Comparison of ENCODE assay signal across 18 cellular contexts in genomic region chr16:65224994-65225393, GRCh38.
A peak's percentile ranks its signal among the peaks of the same experiment; 100 is the strongest.
DNase-seq lines count a peak whose midpoint lies in the region; ATAC-seq, FAIRE-seq and TF ChIP-seq lines count a peak whose summit lies in the region.
"Had no signal": no experiment of that assay in that cellular context is flagged by ENCODE, and none has a peak within 500 bp of the region (broad histone marks: within the 10 kb centered on the region; RNA-seq: fewer than 3 reads in every experiment).

No MANE protein-coding gene starts in this region.

- no peak overlapping the region for H2BK15ac ChIP-seq in H9 (ENCODE audit: low read depth, low read length)
- H2BK15ac ChIP-seq in H1 (ENCODE audit: low read length), result no peak overlapping the region

- CTCF ChIA-PET in H1 (lab: Charles Lee; ENCODE audit: partially characterized antibody), result interaction anchor here (1.1 kb wide), 1 partner anchor 11 kb away, joined by 4 read pairs; no protein-coding TSS in a partner anchor

- H3K4me2 ChIP-seq in H9 (ENCODE audit: insufficient read depth, insufficient read length, low read length) (no peak overlapping the region), H1 (ENCODE audit: insufficient read depth in 1 of 2, low read depth in 2 of 2, low read length in 2 of 2) (peak overlapping the region in 1 of 2 experiments; percentile 1; a peak in 1 of 4 replicates), osteoblast (ENCODE audit: insufficient read depth, low read length) (no peak overlapping the region)

- H2BK20ac ChIP-seq in H9 (ENCODE audit: low read depth, low read length, poor library complexity, severe bottlenecking) (no peak overlapping the region), H1 (ENCODE audit: low read length) (no peak overlapping the region)

- H3K4me3 Mint-ChIP-seq in H9, result no peak overlapping the region
- H3K4me3 Mint-ChIP-seq: CD4-positive, CD25-positive, alpha-beta regulatory T cell; CD8-positive, alpha-beta memory T cell had no signal

- H2AK5ac ChIP-seq in H9 (ENCODE audit: insufficient read length, low read length), result no peak overlapping the region
- H2AK5ac ChIP-seq in H1 (ENCODE audit: low read depth, low read length), result no peak overlapping the region

- H3K9ac ChIP-seq in H9 (ENCODE audit: extremely low read depth, insufficient read length, low read length) (no peak overlapping the region), H1 (replicated peaks in 1 of 4; ENCODE audit: extremely low read depth in 1 of 4, low read depth in 3 of 4, low read length in 3 of 4) (no peak overlapping the region)

- DNase-seq in H9 (no peak), H1 (ENCODE audit: low read depth in 1 of 2, low spot score in 2 of 2) (no peak), osteoblast (ENCODE audit: insufficient read length, low spot score, missing footprints) (no peak), NCI-H2196 (lab: John Stamatoyannopoulos, UW; ENCODE audit: unreplicated experiment) (no peak), ascending aorta (ENCODE audit: low spot score in 2 of 2) (no peak)
- DNase-seq: BE2C; C1 segment of cervical spinal cord; CD4-positive, CD25-positive, alpha-beta regulatory T cell; CD8-positive, alpha-beta memory T cell; COR-L47; DMS 273 treated with DMSO at 0.1 percent for 48 hours; DMS53; DND-41; EL; GOT3 had no signal

- peaks cover 2% of the 10 kb centered on the region for H4K20me1 ChIP-seq in H9 (ENCODE audit: control insufficient read depth, insufficient read depth, insufficient read length)
- H4K20me1 ChIP-seq in H1 (replicated peaks in 1 of 2; ENCODE audit: control insufficient read depth in 1 of 2, insufficient read depth in 2 of 2, low read length in 2 of 2), result peaks cover 6% of the 10 kb centered on the region in 2 experiments
- H4K20me1 ChIP-seq in osteoblast (ENCODE audit: insufficient read depth, low read length), result no peaks in the 10 kb centered on the region

- peak overlapping the region; percentile 74 for H4K5ac ChIP-seq in H9 (ENCODE audit: insufficient read length, low read depth, low read length)
- H4K5ac ChIP-seq in H1 (ENCODE audit: insufficient read length, low read depth, low read length), result no peak overlapping the region

- no peak overlapping the region for H3K18ac ChIP-seq in H9 (ENCODE audit: insufficient read length, low read depth, low read length)
- no peak overlapping the region for H3K18ac ChIP-seq in H1 (ENCODE audit: extremely low read depth, low read length)

- no peak overlapping the region for H3K27ac Mint-ChIP-seq in H9
- H3K27ac Mint-ChIP-seq: CD4-positive, CD25-positive, alpha-beta regulatory T cell; CD8-positive, alpha-beta memory T cell had no signal

- H3K4me1 Mint-ChIP-seq in H9, result peaks cover 39 to 65% of the 10 kb centered on the region in 2 experiments
- H3K4me1 Mint-ChIP-seq: CD4-positive, CD25-positive, alpha-beta regulatory T cell; CD8-positive, alpha-beta memory T cell had no signal

- H3K36me3 ChIP-seq in H1 (ENCODE audit: control insufficient read depth in 2 of 4, insufficient read depth in 4 of 4, low read length in 3 of 4) (peaks cover 6 to 24% (median 18%) of the 10 kb centered on the region in 4 experiments), osteoblast (ENCODE audit: insufficient read depth, low read length) (no peaks in the 10 kb centered on the region), ascending aorta (no peaks in the 10 kb centered on the region)
- H3K36me3 ChIP-seq: BE2C, HAP-1 had no signal

- H3T11ph ChIP-seq in H9 (ENCODE audit: low read length), result no peak overlapping the region

- peaks cover 10% of the 10 kb centered on the region for H3K27me3 Mint-ChIP-seq in H9 (ENCODE audit: low read depth)
- H3K27me3 Mint-ChIP-seq: CD4-positive, CD25-positive, alpha-beta regulatory T cell; CD8-positive, alpha-beta memory T cell had no signal

- POLR2A ChIA-PET in H1 (lab: Charles Lee; ENCODE audit: partially characterized antibody), result interaction anchor here (0.6 to 5.4 kb wide), 15 partner anchors 10 to 1662 kb away, joined by 3 to 40 read pairs (median 4); partner anchors contain the start of gene CDH11

- H3K27me3 ChIP-seq in H9 (ENCODE audit: insufficient read depth, low read length) (0 out of 2 replicates have a peak, but pooled peaks cover 2% of the 10 kb centered on the region), H1 (replicated peaks in 1 of 4; ENCODE audit: control insufficient read depth in 3 of 4, extremely low read depth in 1 of 4, insufficient read depth in 3 of 4, low read length in 3 of 4) (no peaks in the 10 kb centered on the region; a peak in 1 of 7 replicates), osteoblast (ENCODE audit: insufficient read depth, low read length) (no peaks in the 10 kb centered on the region), ascending aorta (no peaks in the 10 kb centered on the region)
- H3K27me3 ChIP-seq: BE2C had no signal

- TF ChIP-seq EP300 in H1 (IDR thresholded peaks at IDR 0.05; ENCODE audit: borderline replicate concordance in 1 of 2, low read depth in 2 of 2, low read length in 2 of 2), result no peak

- no peak for TF ChIP-seq CTCF in H9 (conservative IDR thresholded peaks at IDR 0.05)
- TF ChIP-seq CTCF in H1 (IDR thresholded peaks at IDR 0.05; ENCODE audit: control extremely low read depth in 1 of 3, insufficient read depth in 1 of 3, low read depth in 1 of 3, low read length in 3 of 3), result no peak
- no peak for TF ChIP-seq CTCF in osteoblast (IDR thresholded peaks at IDR 0.05; ENCODE audit: extremely low read depth, low read depth, low read length)
- no peak for TF ChIP-seq CTCF in ascending aorta (IDR thresholded peaks at IDR 0.05)

- H2BK5ac ChIP-seq in H9 (ENCODE audit: insufficient read length, low read length) (no peak overlapping the region), H1 (ENCODE audit: low read depth, low read length) (no peak overlapping the region)

- no peaks in the 10 kb centered on the region for H3K79me1 ChIP-seq in H9 (ENCODE audit: insufficient read depth, low read depth, low read length, poor library complexity, severe bottlenecking)
- H3K79me1 ChIP-seq in H1 (ENCODE audit: low read depth, low read length), result no peaks in the 10 kb centered on the region

- H3K56ac ChIP-seq in H9 (ENCODE audit: insufficient read length, low read depth, low read length) (no peak overlapping the region), H1 (replicated peaks; ENCODE audit: insufficient read length, low read depth, low read length) (no peak overlapping the region)

- H3K4me3 ChIP-seq in H1 (ENCODE audit: extremely low read depth in 1 of 4, insufficient read depth in 2 of 4, low read depth in 3 of 4, low read length in 4 of 4), result no peak overlapping the region
- no peak overlapping the region for H3K4me3 ChIP-seq in osteoblast (ENCODE audit: insufficient read depth, low read length)
- no peak overlapping the region for H3K4me3 ChIP-seq in ascending aorta
- H3K4me3 ChIP-seq: GM12878, HAP-1 had no signal

- H2BK120ac ChIP-seq in H9 (ENCODE audit: low read depth, low read length, poor library complexity, severe bottlenecking) (no peak overlapping the region), H1 (replicated peaks; ENCODE audit: low read depth, low read length) (no peak overlapping the region)

- TF ChIP-seq POLR2A in H1 (IDR thresholded peaks at IDR 0.05; ENCODE audit: control extremely low read depth in 1 of 2, low read depth in 2 of 2, low read length in 2 of 2), result no peak

- H3K9me3 ChIP-seq in H9 (ENCODE audit: control insufficient read depth, low read depth, low read length), result no peaks in the 10 kb centered on the region
- no peaks in the 10 kb centered on the region for H3K9me3 ChIP-seq in H1 (ENCODE audit: insufficient read depth in 2 of 2, low read depth in 1 of 2, low read length in 1 of 2)
- no peaks in the 10 kb centered on the region for H3K9me3 ChIP-seq in osteoblast (ENCODE audit: low read depth, low read length)
- no peaks in the 10 kb centered on the region for H3K9me3 ChIP-seq in ascending aorta
- H3K9me3 ChIP-seq: BE2C, HAP-1 had no signal

- H3K9me3 Mint-ChIP-seq in H9, result no peaks in the 10 kb centered on the region

- H3K79me2 ChIP-seq in H9 (ENCODE audit: insufficient read depth, low read length) (no peaks in the 10 kb centered on the region), H1 (ENCODE audit: control insufficient read depth in 1 of 2, insufficient read depth in 2 of 2, low read length in 2 of 2) (peaks cover 0 to 3% of the 10 kb centered on the region in 2 experiments; a peak in 1 of 4 replicates), osteoblast (ENCODE audit: insufficient read depth, low read length) (no peaks in the 10 kb centered on the region)

- no peak for TF ChIP-seq RAD21 in H1 (IDR thresholded peaks at IDR 0.05 in 1 of 2, conservative IDR thresholded peaks at IDR 0.05 in 1 of 2; ENCODE audit: low read depth in 2 of 2, low read length in 2 of 2)

- H3K4ac ChIP-seq in H9 (ENCODE audit: low read depth, low read length) (no peak overlapping the region), H1 (replicated peaks; ENCODE audit: insufficient read length, low read depth, low read length) (no peak overlapping the region)

- H3K27ac ChIP-seq in H9 (ENCODE audit: insufficient read length, low read depth, low read length), result peak overlapping the region; percentile 82
- no peak overlapping the region for H3K27ac ChIP-seq in H1 (ENCODE audit: low read depth, low read length)
- no peak overlapping the region for H3K27ac ChIP-seq in osteoblast (ENCODE audit: low read depth, low read length)
- no peak overlapping the region for H3K27ac ChIP-seq in ascending aorta

- H3K23me2 ChIP-seq in H9 (ENCODE audit: insufficient read length, low read depth, low read length, poor library complexity, severe bottlenecking), result peaks cover 3% of the 10 kb centered on the region
- no peaks in the 10 kb centered on the region for H3K23me2 ChIP-seq in H1 (ENCODE audit: low read depth, low read length)

- peaks cover 0 to 26% (median 18%) of the 10 kb centered on the region in 3 experiments; a peak in 4 of 7 replicates for H3K36me3 Mint-ChIP-seq in H9 (ENCODE audit: insufficient read depth in 1 of 3, low read depth in 3 of 3)
- H3K36me3 Mint-ChIP-seq: CD4-positive, CD25-positive, alpha-beta regulatory T cell; CD8-positive, alpha-beta memory T cell had no signal

- intact Hi-C loops in ascending aorta (cut with DNase I), result no loop called here

- WGBS in H9 (ENCODE audit: extremely low coverage, insufficient read length, low lambda C conversion rate), result no CpG with 5 or more reads among the region's 1 CpG
- 79% methylated on average over 1 of the region's 1 CpG; no CpG with 5 or more reads in 1 of the 2 experiments for WGBS in H1 (ENCODE audit: extremely low coverage in 1 of 2, insufficient coverage in 1 of 2, insufficient read length in 1 of 2, insufficient replicate concordance in 2 of 2, low coverage in 1 of 2, low lambda C conversion rate in 2 of 2, missing lambda C conversion rate in 1 of 2), 2 experiments

- H2BK12ac ChIP-seq in H9 (ENCODE audit: insufficient read length, low read depth, low read length) (no peak overlapping the region), H1 (ENCODE audit: low read depth, low read length) (no peak overlapping the region)

- no peak for FAIRE-seq in H1 (lab: Jason Lieb, UNC)
- FAIRE-seq: GM12878 had no signal

- H3K4me1 ChIP-seq in H9 (ENCODE audit: insufficient read depth, low read length) (peaks cover 4% of the 10 kb centered on the region; the same call in 1 of the 2 replicates), H1 (replicated peaks in 1 of 4; ENCODE audit: control insufficient read depth in 3 of 4, insufficient read depth in 4 of 4, low read length in 3 of 4) (peaks cover 5 to 18% (median 10%) of the 10 kb centered on the region in 4 experiments; a peak in 4 of 7 replicates), osteoblast (ENCODE audit: insufficient read depth, low read length) (no peaks in the 10 kb centered on the region), ascending aorta (no peaks in the 10 kb centered on the region)
- H3K4me1 ChIP-seq: BE2C, HAP-1 had no signal

- H4K8ac ChIP-seq in H9 (replicated peaks; ENCODE audit: insufficient read length, low read depth, low read length) (no peak overlapping the region), H1 (ENCODE audit: extremely low read depth, insufficient read depth, low read length) (no peak overlapping the region)

- no peak overlapping the region for H3K14ac ChIP-seq in H9 (ENCODE audit: insufficient read depth, low read length)
- no peak overlapping the region for H3K14ac ChIP-seq in H1 (ENCODE audit: insufficient read length)

- H3K23ac ChIP-seq in H9 (ENCODE audit: insufficient read length, low read depth, low read length), result no peak overlapping the region
- H3K23ac ChIP-seq in H1 (ENCODE audit: insufficient read length), result no peak overlapping the region

- no peak for ATAC-seq in GM21447 (IDR thresholded peaks at IDR 0.05; ENCODE audit: unreplicated experiment)
- ATAC-seq: GM12878 had no signal

- H4K91ac ChIP-seq in H9 (ENCODE audit: insufficient read length, low read depth, low read length) (no peak overlapping the region), H1 (replicated peaks; ENCODE audit: insufficient read length, low read length) (no peak overlapping the region)

- H2AFZ ChIP-seq in H9 (ENCODE audit: low read length) (no peak overlapping the region), H1 (ENCODE audit: low read length) (no peak overlapping the region), osteoblast (ENCODE audit: low read length) (peak overlapping the region; percentile 29)
